Comparison of ENCODE assay signal across 1 cellular context in genomic region chr17:7394452-7395191, GRCh38.
A peak's percentile ranks its signal among the peaks of the same experiment; 100 is the strongest.
TF ChIP-seq lines count a peak whose summit lies in the region.

PLSCR3 (minus strand) TSS chr17:7394525; CDS start chr17:7394110, 415 bp downstream.

TF ChIP-seq in HepG2, 621 proteins besides CTCF, POLR2A, EP300 and RAD21 (continued from another document and continues in another):
- TF ChIP-seq ZNF709 (CRISPR knock-in tag; IDR thresholded peaks at IDR 0.05) (0 out of 2 replicates have a peak, but pooled peaks have one; percentile 49), YEATS2 (CRISPR knock-in tag; IDR thresholded peaks at IDR 0.05; ENCODE audit: borderline replicate concordance) (peak; percentile 46; the same call in 1 of the 2 replicates), ZNF747 (CRISPR knock-in tag; IDR thresholded peaks at IDR 0.05; ENCODE audit: borderline replicate concordance) (peak; percentile 51; the same call in 1 of the 2 replicates), ZNF724P (CRISPR knock-in tag; IDR thresholded peaks at IDR 0.05; ENCODE audit: borderline replicate concordance) (0 out of 2 replicates have a peak, but pooled peaks have one; percentile 70), ZFP36L2 (CRISPR knock-in tag; IDR thresholded peaks at IDR 0.05) (no peak), KDM3A (CRISPR knock-in tag; IDR thresholded peaks at IDR 0.05; ENCODE audit: low read depth) (no peak; the same call in 1 of the 2 replicates), EED (CRISPR knock-in tag; IDR thresholded peaks at IDR 0.05) (no peak), ZNF235 (CRISPR knock-in tag; IDR thresholded peaks at IDR 0.05; ENCODE audit: borderline replicate concordance) (no peak), NKX3-1 (CRISPR knock-in tag; IDR thresholded peaks at IDR 0.05) (no peak), ZNF792 (CRISPR knock-in tag; IDR thresholded peaks at IDR 0.05) (peak; percentile 32; the same call in 1 of the 2 replicates), ZNF550 (CRISPR knock-in tag; IDR thresholded peaks at IDR 0.05; ENCODE audit: borderline replicate concordance) (no peak), GMEB2 (CRISPR knock-in tag; IDR thresholded peaks at IDR 0.05; ENCODE audit: low read depth) (no peak), ZNF253 (CRISPR knock-in tag; IDR thresholded peaks at IDR 0.05; ENCODE audit: borderline replicate concordance) (no peak; the same call in 1 of the 2 replicates), KLF16 (CRISPR knock-in tag; IDR thresholded peaks at IDR 0.05) (no peak), ZNF839 (CRISPR knock-in tag; IDR thresholded peaks at IDR 0.05; ENCODE audit: borderline replicate concordance) (no peak), ZNF451 (CRISPR knock-in tag; IDR thresholded peaks at IDR 0.05) (no peak), SRF (IDR thresholded peaks at IDR 0.05; ENCODE audit: low read depth, low read length) (no peak), ZNF607 (CRISPR knock-in tag; IDR thresholded peaks at IDR 0.05; ENCODE audit: borderline replicate concordance) (no peak; the same call in 1 of the 2 replicates), POGK (CRISPR knock-in tag; conservative IDR thresholded peaks at IDR 0.05) (peak; percentile 85), GMEB1 (CRISPR knock-in tag; IDR thresholded peaks at IDR 0.05; ENCODE audit: borderline replicate concordance) (peak; percentile 42; the same call in 1 of the 2 replicates), FOXA1 (IDR thresholded peaks at IDR 0.05) (no peak), FOXA1 (CRISPR knock-in tag; IDR thresholded peaks at IDR 0.05) (no peak), MATR3 (CRISPR knock-in tag; IDR thresholded peaks at IDR 0.05) (no peak), ZNF234 (CRISPR knock-in tag; conservative IDR thresholded peaks at IDR 0.05) (0 out of 2 replicates have a peak, but pooled peaks have one; percentile 41), TSC22D2 (CRISPR knock-in tag; IDR thresholded peaks at IDR 0.05; ENCODE audit: borderline replicate concordance) (no peak), MAFF (IDR thresholded peaks at IDR 0.05; ENCODE audit: low read depth, low read length) (no peak), PAXIP1 (CRISPR knock-in tag; conservative IDR thresholded peaks at IDR 0.05) (no peak; the same call in 1 of the 2 replicates), PAWR (CRISPR knock-in tag; IDR thresholded peaks at IDR 0.05; ENCODE audit: borderline replicate concordance) (no peak), RFX5 (IDR thresholded peaks at IDR 0.05; ENCODE audit: low read depth, low read length) (no peak), ATRX (CRISPR knock-in tag; IDR thresholded peaks at IDR 0.05; ENCODE audit: borderline replicate concordance) (no peak), KMT2A (CRISPR knock-in tag; IDR thresholded peaks at IDR 0.05) (no peak; the same call in 1 of the 2 replicates), ETS1 (CRISPR knock-in tag; IDR thresholded peaks at IDR 0.05) (no peak), EZH2 (conservative IDR thresholded peaks at IDR 0.05; ENCODE audit: low read depth, low read length) (no peak), HNRNPH1 (optimal IDR thresholded peaks at IDR 0.05; ENCODE audit: low read depth, low read length) (no peak), AFF4 (CRISPR knock-in tag; IDR thresholded peaks at IDR 0.05) (no peak), ZNF143 (CRISPR knock-in tag; IDR thresholded peaks at IDR 0.05) (0 out of 2 replicates have a peak, but pooled peaks have one; percentile 23), PAF1 (CRISPR knock-in tag; IDR thresholded peaks at IDR 0.05) (no peak), ZNF263 (CRISPR knock-in tag; IDR thresholded peaks at IDR 0.05) (peak; percentile 32; the same call in 1 of the 2 replicates), ATF2 (CRISPR knock-in tag; IDR thresholded peaks at IDR 0.05) (no peak), ZNF333 (CRISPR knock-in tag; IDR thresholded peaks at IDR 0.05; ENCODE audit: borderline replicate concordance) (no peak), ETV6 (CRISPR knock-in tag; conservative IDR thresholded peaks at IDR 0.05) (no peak), BORCS8-MEF2B (CRISPR knock-in tag; IDR thresholded peaks at IDR 0.05) (peak; percentile 38; the same call in 1 of the 2 replicates), U2AF2 (IDR thresholded peaks at IDR 0.05; ENCODE audit: low read depth, low read length) (no peak), NFIC (IDR thresholded peaks at IDR 0.05; ENCODE audit: low read length) (no peak), ZNF768 (CRISPR knock-in tag; IDR thresholded peaks at IDR 0.05) (peak; percentile 62), ARID3A (IDR thresholded peaks at IDR 0.05; ENCODE audit: low read depth, low read length) (no peak), JUN (CRISPR knock-in tag; IDR thresholded peaks at IDR 0.05) (no peak), JARID2 (CRISPR knock-in tag; IDR thresholded peaks at IDR 0.05; ENCODE audit: insufficient replicate concordance) (peak; percentile 81), CCDC6 (CRISPR knock-in tag; IDR thresholded peaks at IDR 0.05) (0 out of 2 replicates have a peak, but pooled peaks have one; percentile 63), FOSL2 (CRISPR knock-in tag; IDR thresholded peaks at IDR 0.05) (no peak), NR2C2 (CRISPR knock-in tag; IDR thresholded peaks at IDR 0.05; ENCODE audit: borderline replicate concordance) (peak; percentile 49; the same call in 1 of the 2 replicates), DPF2 (CRISPR knock-in tag; IDR thresholded peaks at IDR 0.05; ENCODE audit: borderline replicate concordance, low read depth) (no peak), ADNP (CRISPR knock-in tag; IDR thresholded peaks at IDR 0.05) (no peak), CHD2 (IDR thresholded peaks at IDR 0.05; ENCODE audit: low read depth, low read length) (no peak)
